Comparison of ENCODE assay signal across 8 cellular contexts in genomic region chr4:212438-213174, GRCh38.
A peak's percentile ranks its signal among the peaks of the same experiment; 100 is the strongest.
DNase-seq lines count a peak whose midpoint lies in the region; ATAC-seq, FAIRE-seq and TF ChIP-seq lines count a peak whose summit lies in the region.

No MANE protein-coding gene starts in this region.

- H3K36me3 ChIP-seq in BJ (ENCODE audit: control insufficient read depth, insufficient read depth, low read length) (no peaks in the 10 kb centered on the region), gastroesophageal sphincter (peaks cover 0 to 4% of the 10 kb centered on the region in 2 donors)

- CTCF ChIA-PET in BJ (lab: Yijun Ruan, JAX), result no interaction called here

- peak overlapping the region; percentile 79 for H3K27ac ChIP-seq in VCaP
- peak overlapping the region; percentile 39 to 88 (median 84) for H3K27ac ChIP-seq in gastroesophageal sphincter

- peaks cover 61 to 62% of the 10 kb centered on the region in 2 donors for H3K4me1 Mint-ChIP-seq in natural killer cell

- no peak for FAIRE-seq in GM12892 (lab: Jason Lieb, UNC)

- H3K9me3 Mint-ChIP-seq in natural killer cell, result peaks cover 0 to 5% of the 10 kb centered on the region in 2 donors

- peaks cover 0 to 4% (median 0%) of the 10 kb centered on the region in 3 donors for H3K9me3 ChIP-seq in gastroesophageal sphincter

- no peak for TF ChIP-seq EP300 in gastroesophageal sphincter (IDR thresholded peaks at IDR 0.05)

- H3K27ac Mint-ChIP-seq in natural killer cell, result peak overlapping the region; percentile 83 to 86

- DNase-seq in BJ (ENCODE audit: low read depth) (peak; percentile 49), natural killer cell (peak; percentile 43), COR-L47 (lab: John Stamatoyannopoulos, UW) (no peak), GM12892 (ENCODE audit: insufficient read length) (no peak)
- no peak for DNase-seq in stimulated activated CD4-positive, alpha-beta T cell treated with anti-CD3 and anti-CD28 coated beads, Interleukin-12 subunit alpha, Interleukin-12 subunit beta, amount 100 ng/mL, for 4 hours

- H3K4me3 ChIP-seq in BJ (ENCODE audit: low read depth, low read length) (peak overlapping the region; percentile 60), gastroesophageal sphincter (peak overlapping the region; percentile 48 to 66)

- TF ChIP-seq POLR2A in gastroesophageal sphincter (IDR thresholded peaks at IDR 0.05) (peak; percentile 39 to 47), GM12892 (IDR thresholded peaks at IDR 0.05; ENCODE audit: low read depth, low read length) (no peak)

- H3K4me1 ChIP-seq in gastroesophageal sphincter, result peaks cover 0 to 10% (median 5%) of the 10 kb centered on the region in 3 donors

- H3K27me3 Mint-ChIP-seq in natural killer cell (ENCODE audit: low read depth in 2 of 2), result no peaks in the 10 kb centered on the region

- TF ChIP-seq CTCF in BJ (IDR thresholded peaks at IDR 0.05; ENCODE audit: insufficient read depth, low read depth, low read length) (no peak), VCaP (conservative IDR thresholded peaks at IDR 0.05) (no peak), gastroesophageal sphincter (IDR thresholded peaks at IDR 0.05) (no peak), natural killer cell (IDR thresholded peaks at IDR 0.05) (no peak)

- ATAC-seq in gastroesophageal sphincter (peak; percentile 97), natural killer cell (peak; percentile 91 to 92 (median 92)), GM21423 (IDR thresholded peaks at IDR 0.05; ENCODE audit: unreplicated experiment) (no peak)

- WGBS in gastroesophageal sphincter (ENCODE audit: low coverage in 1 of 2), 2 donors, result 0 to 8% methylated on average over 2 to 3 of the region's 57 CpGs

- H3K27me3 ChIP-seq in BJ (ENCODE audit: control insufficient read depth, insufficient read depth, low read length), result no peaks in the 10 kb centered on the region
- H3K27me3 ChIP-seq in gastroesophageal sphincter, result no peaks in the 10 kb centered on the region

- peak overlapping the region; percentile 88 for H3K4me3 Mint-ChIP-seq in natural killer cell

- intact Hi-C loops in natural killer cell (cut with micrococcal nuclease), result no loop called here

- POLR2A ChIA-PET in BJ (lab: Charles Lee), result no interaction called here

- H3K36me3 Mint-ChIP-seq in natural killer cell, result no peaks in the 10 kb centered on the region

Comparison
In these comparisons a context has a peak if more than half of its experiments do, and no peak if none do; other contexts are left out.
1. DNase-seq: peak in BJ (single experiment) and natural killer cell (single experiment); none in COR-L47 (single experiment), GM12892 (single experiment) and stimulated activated CD4-positive, alpha-beta T cell treated with anti-CD3 and anti-CD28 coated beads, Interleukin-12 subunit alpha, Interleukin-12 subunit beta, amount 100 ng/mL, for 4 hours (single experiment).